8 cellular contexts compared by ENCODE assay signal in the genomic region with DNA sequence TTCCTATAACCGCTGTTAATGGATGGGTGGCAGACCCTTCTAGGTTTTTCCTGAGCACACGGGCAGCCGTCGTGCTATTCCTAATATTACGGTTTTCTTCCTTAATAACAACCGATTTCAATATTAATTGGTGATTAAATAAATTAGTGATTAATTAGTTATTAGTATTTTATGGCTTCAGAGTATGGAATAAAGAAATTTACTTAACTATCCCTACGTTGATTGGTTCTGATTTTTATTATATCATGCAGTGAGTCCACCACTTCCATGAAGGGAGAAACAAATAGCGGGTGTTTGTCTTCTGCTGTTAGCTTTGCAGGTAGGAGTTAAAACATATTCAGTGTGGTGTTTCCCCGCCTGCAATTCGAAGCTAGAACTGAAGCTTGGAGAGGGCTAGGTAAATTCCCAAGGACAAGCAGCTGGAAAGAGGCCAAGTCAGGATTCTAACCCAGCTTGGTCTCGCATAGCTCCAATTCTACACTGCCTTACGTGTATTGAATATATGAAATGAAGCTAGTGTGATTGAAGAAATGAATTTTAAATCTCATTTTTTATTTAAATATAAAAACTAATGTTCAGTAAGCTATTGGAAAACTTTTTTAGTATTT. TPM values are rescaled to one million over a fixed set of nuclear protein-coding genes. Genes with fewer than 3 reads are reported as not detected.
DNase-seq lines count a peak whose midpoint lies in the region; ATAC-seq lines count a peak whose summit lies in the region.

No MANE protein-coding gene starts in this region.

- in situ Hi-C loops in Caki2 (cut with HindIII; ENCODE audit: low pct_unique_long_range_greater_than_20kb, low sequenced_read_pairs), result no loop called here

- H3K9ac ChIP-seq in iPS-15b (ENCODE audit: low read depth, low read length), result no peak overlapping the region
- peak overlapping the region; percentile 92 for H3K9ac ChIP-seq in skeletal muscle satellite cell (ENCODE audit: low read depth, low read length)

- H3K36me3 ChIP-seq in iPS-15b (ENCODE audit: control insufficient read depth, insufficient read depth, low read length) (peaks cover 7% of the 10 kb centered on the region), skeletal muscle satellite cell (ENCODE audit: insufficient read depth, low read length) (no peaks in the 10 kb centered on the region)

- H3K27me3 ChIP-seq in iPS-15b (ENCODE audit: control insufficient read depth, insufficient read depth, low read length) (no peaks in the 10 kb centered on the region), skeletal muscle satellite cell (ENCODE audit: control insufficient read depth, insufficient read depth, low read length) (no peaks in the 10 kb centered on the region)

- H3K4me3 ChIP-seq in iPS-15b (ENCODE audit: low read depth, low read length), result peak overlapping the region; percentile 99
- H3K4me3 ChIP-seq in skeletal muscle satellite cell (ENCODE audit: low read length), result peak overlapping the region; percentile 90

- H3K4me1 ChIP-seq in iPS-15b (ENCODE audit: control insufficient read depth, insufficient read depth, low read length) (peaks cover 3% of the 10 kb centered on the region), skeletal muscle satellite cell (ENCODE audit: control insufficient read depth, insufficient read depth, low read length) (peaks cover 17% of the 10 kb centered on the region)

- ATAC-seq in HG03442 (IDR thresholded peaks at IDR 0.05; ENCODE audit: unreplicated experiment), result no peak

- H3K4me2 ChIP-seq in skeletal muscle satellite cell (ENCODE audit: low read length), result peak overlapping the region; percentile 89

- H3K9me3 ChIP-seq in iPS-15b (ENCODE audit: control insufficient read depth, insufficient read depth, low read length) (no peaks in the 10 kb centered on the region), skeletal muscle satellite cell (replicated peaks; ENCODE audit: low read length) (no peaks in the 10 kb centered on the region)

- DNase-seq in Caki2 (ENCODE audit: low read depth) (peak; percentile 14), NCI-H1092 (lab: John Stamatoyannopoulos, UW) (peak; percentile 32), amniotic epithelial cell (ENCODE audit: low read depth) (peak; percentile 20), T-helper 9 cell (no peak)
- no peak for DNase-seq in activated CD8-positive, alpha-beta memory T cell treated with anti-CD3 and anti-CD28 coated beads for 24 hours

RNA-seq across cellular contexts. Expression of a gene that starts 0.9 kb away (rescaled TPM):
- total RNA-seq in Caki2 (2014; rRNA removed; shearing (Covaris generic); ENCODE audit: low replicate concordance), result 19.1 and 20.9 TPM in 2 replicates
- 16.0 and 18.3 TPM in 2 replicates for total RNA-seq in skeletal muscle satellite cell (2012; rRNA removed)

Comparison
In these comparisons a context has a peak if more than half of its experiments do, and no peak if none do; other contexts are left out.
1. DNase-seq: peak in Caki2 (single experiment), NCI-H1092 (single experiment) and amniotic epithelial cell (single experiment); none in activated CD8-positive, alpha-beta memory T cell treated with anti-CD3 and anti-CD28 coated beads for 24 hours (single experiment) and T-helper 9 cell (single experiment).